In genomic region chr1:146034976-146035469, GRCh38 we compare ENCODE assay signal across 8 cellular contexts. TPM values are rescaled to one million over a fixed set of nuclear protein-coding genes. Genes with fewer than 3 reads are reported as not detected.
DNase-seq lines count a peak whose midpoint lies in the region; ATAC-seq and TF ChIP-seq lines count a peak whose summit lies in the region.

No MANE protein-coding gene starts in this region.

- H3K4me3 ChIP-seq in left ventricle myocardium inferior (peak overlapping the region; percentile 69), right atrium auricular region (peak overlapping the region in 1 of 2 donors; percentile 62), SJCRH30 (peak overlapping the region; percentile 73), fibroblast of mammary gland (ENCODE audit: control insufficient read depth, low read depth, low read length) (peak overlapping the region; percentile 36), smooth muscle cell (peak overlapping the region; percentile 54), aorta (ENCODE audit: low read length in 2 of 2) (no peak overlapping the region)

- H3K4me1 ChIP-seq in left ventricle myocardium inferior (peaks cover 31% of the 10 kb centered on the region), right atrium auricular region (peaks cover 0 to 4% of the 10 kb centered on the region in 2 donors), SJCRH30 (no peaks in the 10 kb centered on the region), smooth muscle cell (ENCODE audit: low read depth) (no peaks in the 10 kb centered on the region), aorta (ENCODE audit: control insufficient read depth in 1 of 2, insufficient read depth in 2 of 2, low read length in 2 of 2) (no peaks in the 10 kb centered on the region)

- DNase-seq in left ventricle myocardium inferior (no peak), right atrium auricular region (ENCODE audit: low spot score) (no peak), SJCRH30 (peak; percentile 73 to 87), fibroblast of mammary gland (ENCODE audit: low read depth) (peak; percentile 59), smooth muscle cell (lab: John Stamatoyannopoulos, UW; ENCODE audit: unreplicated experiment) (no peak), aorta (no peak)
- DNase-seq in activated CD4-positive, CD25-positive, alpha-beta regulatory T cell (lab: John Stamatoyannopoulos, UW), result no peak

- WGBS in smooth muscle cell (ENCODE audit: low lambda C conversion rate), result 33% methylated on average over 13 of the region's 13 CpGs
- WGBS in aorta, 2 donors, result 8 to 13% methylated on average over 13 of the region's 13 CpGs

- H4K20me1 ChIP-seq in smooth muscle cell (ENCODE audit: low read depth), result no peaks in the 10 kb centered on the region

- H3K4me2 ChIP-seq in smooth muscle cell, result peak overlapping the region; percentile 91

- no peaks in the 10 kb centered on the region for H3K9me3 ChIP-seq in left ventricle myocardium inferior (replicated peaks)
- no peaks in the 10 kb centered on the region for H3K9me3 ChIP-seq in right atrium auricular region
- H3K9me3 ChIP-seq in SJCRH30 (replicated peaks), result no peaks in the 10 kb centered on the region
- H3K9me3 ChIP-seq in smooth muscle cell (replicated peaks; ENCODE audit: low read depth), result no peaks in the 10 kb centered on the region
- H3K9me3 ChIP-seq in aorta (ENCODE audit: control insufficient read depth, low read length), result no peaks in the 10 kb centered on the region

- ATAC-seq in aorta (ENCODE audit: low FRiP score), result no peak
- ATAC-seq in HG02571 (IDR thresholded peaks at IDR 0.05; ENCODE audit: unreplicated experiment), result no peak

- H3K27me3 ChIP-seq in left ventricle myocardium inferior (ENCODE audit: low read depth), result no peaks in the 10 kb centered on the region
- H3K27me3 ChIP-seq in right atrium auricular region, result no peaks in the 10 kb centered on the region
- no peaks in the 10 kb centered on the region for H3K27me3 ChIP-seq in SJCRH30
- no peaks in the 10 kb centered on the region for H3K27me3 ChIP-seq in smooth muscle cell (ENCODE audit: low read depth)
- no peaks in the 10 kb centered on the region for H3K27me3 ChIP-seq in aorta (ENCODE audit: control insufficient read depth in 1 of 2, insufficient read depth in 2 of 2, low read length in 1 of 2)

- intact Hi-C loops in left ventricle myocardium inferior (cut with micrococcal nuclease), result no loop called here
- intact Hi-C loops in aorta (cut with DNase I), result no loop called here

- no peaks in the 10 kb centered on the region for H3K79me2 ChIP-seq in smooth muscle cell (ENCODE audit: low read depth)

- H3K27ac ChIP-seq in left ventricle myocardium inferior (replicated peaks) (peak overlapping the region; percentile 50), right atrium auricular region (peak overlapping the region in 1 of 2 donors; percentile 45), SJCRH30 (peak overlapping the region; percentile 43), smooth muscle cell (ENCODE audit: low read depth) (peak overlapping the region; percentile 2), aorta (ENCODE audit: low read depth in 1 of 2, low read length in 2 of 2) (peak overlapping the region in 1 of 2 donors; percentile 2)

- no peak overlapping the region for H3K9ac ChIP-seq in smooth muscle cell (ENCODE audit: low read depth)

- H3K36me3 ChIP-seq in left ventricle myocardium inferior (no peaks in the 10 kb centered on the region), right atrium auricular region (no peaks in the 10 kb centered on the region), SJCRH30 (no peaks in the 10 kb centered on the region), smooth muscle cell (ENCODE audit: low read depth) (no peaks in the 10 kb centered on the region), aorta (ENCODE audit: control insufficient read depth in 1 of 2, insufficient read depth in 2 of 2, low read length in 1 of 2) (no peaks in the 10 kb centered on the region)

- H2AFZ ChIP-seq in smooth muscle cell (ENCODE audit: low read depth), result peak overlapping the region; percentile 10

- TF ChIP-seq CTCF in left ventricle myocardium inferior (IDR thresholded peaks at IDR 0.05; ENCODE audit: borderline replicate concordance) (no peak), right atrium auricular region (IDR thresholded peaks at IDR 0.05) (no peak), fibroblast of mammary gland (conservative IDR thresholded peaks at IDR 0.05; ENCODE audit: control insufficient read depth, insufficient read depth, low read depth, low read length) (no peak), smooth muscle cell (IDR thresholded peaks at IDR 0.05; ENCODE audit: borderline replicate concordance, insufficient read depth, poor library complexity, severe bottlenecking) (no peak)

- H3F3A ChIP-seq in smooth muscle cell (ENCODE audit: low read depth), result peaks cover 14% of the 10 kb centered on the region

RNA-seq across cellular contexts. Expression of gene HJV, which starts 13.5 kb away (rescaled TPM):
- 90.3 TPM for total RNA-seq in left ventricle myocardium inferior
- 100 to 1,000 TPM in 1 of 2 donors, 10 to 100 TPM in 1; 73.3 to 153 TPM for total RNA-seq in right atrium auricular region
- 0.10 TPM in 2 replicates for total RNA-seq in SJCRH30 (2014; rRNA removed; shearing (Covaris generic))
- not detected in 2 replicates for total RNA-seq in smooth muscle cell
- polyA plus RNA-seq in smooth muscle cell, result not detected in 2 replicates
- total RNA-seq in aorta, result not detected
- polyA plus RNA-seq in aorta, result not detected

RNA-seq across cellular contexts. Expression of gene TXNIP, which starts 38.6 kb away (rescaled TPM):
- 753 TPM for total RNA-seq in left ventricle myocardium inferior
- total RNA-seq in right atrium auricular region, result 1,000 to 10,000 TPM in 1 of 2 donors, 100 to 1,000 TPM in 1; 898 to 1,186 TPM
- total RNA-seq in SJCRH30 (2014; rRNA removed; shearing (Covaris generic)), result 161 and 177 TPM in 2 replicates
- total RNA-seq in smooth muscle cell, result 365 and 384 TPM in 2 replicates
- 197 and 206 TPM in 2 replicates for polyA plus RNA-seq in smooth muscle cell
- 100 to 1,000 TPM; 354 to 536 TPM for total RNA-seq in aorta
- polyA plus RNA-seq in aorta, result 100 to 1,000 TPM in 1 of 2 donors, 10 to 100 TPM in 1; 83.1 to 169 TPM

Comparison
In these comparisons a context has a peak if more than half of its experiments do, and no peak if none do; other contexts are left out.
1. DNase-seq: peak in SJCRH30 (2 of 2) and fibroblast of mammary gland (single experiment); none in left ventricle myocardium inferior (single experiment), right atrium auricular region (single experiment), smooth muscle cell (single experiment), aorta (0 of 2) and activated CD4-positive, CD25-positive, alpha-beta regulatory T cell (0 of 4).
2. H3K4me3 ChIP-seq: peak in left ventricle myocardium inferior (single experiment), SJCRH30 (single experiment), fibroblast of mammary gland (single experiment) and smooth muscle cell (single experiment); none in aorta (0 of 2).
3. RNA of gene HJV, which starts 13.5 kb away (total RNA-seq): 73.3 to 153 TPM in right atrium auricular region and 90.3 TPM in left ventricle myocardium inferior (single experiment); 0.10 TPM in SJCRH30, not detected in smooth muscle cell and not detected in aorta; every median in the first group is over 10 times any median in the second.